ENCODE assay signal across 9 cellular contexts in genomic region chr6:96491926-96492325, GRCh38.
"Had no signal": no experiment of that assay in that cellular context is flagged by ENCODE, and none has a peak within 500 bp of the region (broad histone marks: within the 10 kb centered on the region; RNA-seq: fewer than 3 reads in every experiment).

No MANE protein-coding gene starts in this region.

- H3K4me2 ChIP-seq: GM23338 had no signal

- H3K36me3 ChIP-seq: HAP-1 had no signal

- H2AFZ ChIP-seq: GM23248, GM23338 had no signal

- DNase-seq: GM23248, GOT3, H7, H9, HCEC 1CT, HFFc6 had no signal

- H3K27ac ChIP-seq: GM23248 had no signal

- H3K4me3 ChIP-seq: GM23248, GM23338, HAP-1 had no signal

- H3K9ac ChIP-seq: GM23248 had no signal

- ATAC-seq: GM23338, HCT116 had no signal

- H3K9me3 ChIP-seq: HAP-1 had no signal
